ENCODE assay signal across 18 cellular contexts in genomic region chr17:42463976-42464400, GRCh38. TPM values are rescaled to one million over a fixed set of nuclear protein-coding genes. Genes with fewer than 3 reads are reported as not detected.
A peak's percentile ranks its signal among the peaks of the same experiment; 100 is the strongest.
DNase-seq lines count a peak whose midpoint lies in the region; ATAC-seq, FAIRE-seq and TF ChIP-seq lines count a peak whose summit lies in the region.
"Had no signal": no experiment of that assay in that cellular context is flagged by ENCODE, and none has a peak within 500 bp of the region (broad histone marks: within the 10 kb centered on the region; RNA-seq: fewer than 3 reads in every experiment).

No MANE protein-coding gene starts in this region.

- ATAC-seq in psoas muscle (no peak), GM21786 (IDR thresholded peaks at IDR 0.05; ENCODE audit: unreplicated experiment) (no peak), upper lobe of right lung (no peak)

- peaks cover 35% of the 10 kb centered on the region for H4K20me1 ChIP-seq in astrocyte (ENCODE audit: insufficient read depth, low read length)

- H3K4me3 ChIP-seq in astrocyte (ENCODE audit: insufficient read depth, low read depth, low read length) (no peak overlapping the region), psoas muscle (peak overlapping the region; percentile 31), upper lobe of right lung (no peak overlapping the region)

- H3K79me2 ChIP-seq in astrocyte (ENCODE audit: insufficient read depth, low read length) = peaks cover 27% of the 10 kb centered on the region

- no peaks in the 10 kb centered on the region for H3K27me3 Mint-ChIP-seq in Calu3 (ENCODE audit: unreplicated experiment)
- no peaks in the 10 kb centered on the region for H3K27me3 Mint-ChIP-seq in astrocyte (ENCODE audit: low read depth, unreplicated experiment)

- DNase-seq in Calu3 (peak; percentile 44), astrocyte (ENCODE audit: low read depth) (no peak), left kidney (ENCODE audit: low read depth, low spot score) (peak; percentile 10), psoas muscle (no peak), GDM1 (lab: John Stamatoyannopoulos, UW) (no peak), upper lobe of right lung (no peak), posterior cingulate gyrus (no peak)
- DNase-seq: AML-193; CD4-positive, CD25-positive, alpha-beta regulatory T cell; DMS79 treated with DMSO at 0.1 percent for 48 hours; HFFc6; NCI-H1048; NCI-H345; NCI-H69 had no signal

- H3K4me3 Mint-ChIP-seq in Calu3 (ENCODE audit: low read depth, unreplicated experiment) (peak overlapping the region; percentile 20), astrocyte (ENCODE audit: unreplicated experiment) (peak overlapping the region; percentile 30)
- H3K4me3 Mint-ChIP-seq: CD4-positive, CD25-positive, alpha-beta regulatory T cell; HFFc6 had no signal

- H3K27ac Mint-ChIP-seq in Calu3 (ENCODE audit: unreplicated experiment) (peak overlapping the region; percentile 55), astrocyte (ENCODE audit: unreplicated experiment) (peak overlapping the region; percentile 34)
- H3K27ac Mint-ChIP-seq: CD4-positive, CD25-positive, alpha-beta regulatory T cell; HFFc6 had no signal

- intact Hi-C loops in Calu3 (cut with micrococcal nuclease; ENCODE audit: unreplicated experiment) = no loop called here
- intact Hi-C loops in psoas muscle (cut with DNase I) = no loop called here
- intact Hi-C loops in upper lobe of right lung (cut with DNase I) = no loop called here
- intact Hi-C loops in posterior cingulate gyrus (cut with DNase I) = loop anchor here (10.0 kb wide), 1 partner anchor 51 kb away; no protein-coding TSS in a partner anchor

- H3K27me3 ChIP-seq in astrocyte (ENCODE audit: insufficient read depth, low read length) = no peaks in the 10 kb centered on the region
- no peaks in the 10 kb centered on the region for H3K27me3 ChIP-seq in psoas muscle (ENCODE audit: insufficient read depth in 3 of 3, low read length in 2 of 3)
- no peaks in the 10 kb centered on the region for H3K27me3 ChIP-seq in upper lobe of right lung

- no peak overlapping the region for H3K9ac ChIP-seq in astrocyte (ENCODE audit: low read length)

- FAIRE-seq in astrocyte (lab: Jason Lieb, UNC) = no peak
- FAIRE-seq: D721Med, G401.6, H1 had no signal

- peaks cover 13% of the 10 kb centered on the region for H3K36me3 ChIP-seq in astrocyte (ENCODE audit: insufficient read depth, low read length)
- peaks cover 7 to 83% of the 10 kb centered on the region in 2 donors for H3K36me3 ChIP-seq in psoas muscle (ENCODE audit: insufficient read depth in 1 of 2, low read depth in 1 of 2)
- peaks cover 69% of the 10 kb centered on the region for H3K36me3 ChIP-seq in upper lobe of right lung

- H3K4me1 ChIP-seq in astrocyte (ENCODE audit: insufficient read depth, low read length) (peaks cover 14% of the 10 kb centered on the region), psoas muscle (peaks cover 35% of the 10 kb centered on the region), upper lobe of right lung (peaks cover 17% of the 10 kb centered on the region)

- CTCF ChIA-PET in Calu3 (lab: Charles Lee) = interaction anchor here (0.7 to 1.8 kb wide), 2 partner anchors 17 to 55 kb away, joined by 3 to 5 read pairs; no protein-coding TSS in a partner anchor

- TF ChIP-seq CTCF in Calu3 (IDR thresholded peaks at IDR 0.05; ENCODE audit: unreplicated experiment) (no peak), astrocyte (IDR thresholded peaks at IDR 0.05; ENCODE audit: insufficient read depth, low read depth, low read length) (no peak), psoas muscle (IDR thresholded peaks at IDR 0.05) (no peak), upper lobe of right lung (IDR thresholded peaks at IDR 0.05) (no peak)

- no peak overlapping the region for H3K4me2 ChIP-seq in astrocyte (ENCODE audit: low read length)

- WGBS in psoas muscle, 3 donors = 73 to 78% (median 73%) methylated on average over 4 of the region's 4 CpGs

- H2AFZ ChIP-seq in astrocyte (ENCODE audit: low read depth, low read length) = no peak overlapping the region

- H3K9me3 Mint-ChIP-seq in Calu3 (ENCODE audit: low read depth, unreplicated experiment) (no peaks in the 10 kb centered on the region), astrocyte (ENCODE audit: unreplicated experiment) (no peaks in the 10 kb centered on the region)
- H3K9me3 Mint-ChIP-seq: CD4-positive, CD25-positive, alpha-beta regulatory T cell; HFFc6 had no signal

- no TSS peak for BruUV-seq in Calu3 (replicated peaks; lab: Mats Ljungman, UMichigan)

- H3K4me1 Mint-ChIP-seq in Calu3 (ENCODE audit: low read depth, unreplicated experiment) (peaks cover 45% of the 10 kb centered on the region), astrocyte (ENCODE audit: low read depth, unreplicated experiment) (peaks cover 21% of the 10 kb centered on the region)

- H3K27ac ChIP-seq in astrocyte (ENCODE audit: low read depth, low read length) (no peak overlapping the region), psoas muscle (peak overlapping the region; percentile 96), upper lobe of right lung (no peak overlapping the region)

- H3K9me3 ChIP-seq in astrocyte (ENCODE audit: insufficient read depth, low read depth, low read length) (no peaks in the 10 kb centered on the region), psoas muscle (no peaks in the 10 kb centered on the region), upper lobe of right lung (no peaks in the 10 kb centered on the region)

- H3K36me3 Mint-ChIP-seq in Calu3 (ENCODE audit: insufficient read depth, unreplicated experiment) = peaks cover 70% of the 10 kb centered on the region
- H3K36me3 Mint-ChIP-seq in astrocyte (ENCODE audit: low read depth, unreplicated experiment) = peaks cover 4% of the 10 kb centered on the region

RNA-seq across cellular contexts. Expression of gene ATP6V0A1, which starts 5.3 kb away (rescaled TPM):
- total RNA-seq in Calu3 (2022) = 140 and 141 TPM in 2 replicates
- total RNA-seq in astrocyte = 75.8 and 78.6 TPM in 2 replicates
- 100 to 1,000 TPM in 2 of 4 donors, 10 to 100 TPM in 2; 41.1 to 116 (median 89.6) TPM for total RNA-seq in psoas muscle
- polyA plus RNA-seq in psoas muscle = 10 to 100 TPM; 51.7 to 62.7 (median 61.0) TPM
- 109 TPM for total RNA-seq in upper lobe of right lung

RNA-seq across cellular contexts. Expression of gene CAVIN1, which starts 40.9 kb away (rescaled TPM):
- 4.0 and 6.7 TPM in 2 replicates for total RNA-seq in Calu3 (2022)
- 602 and 644 TPM in 2 replicates for total RNA-seq in astrocyte
- total RNA-seq in psoas muscle = 100 to 1,000 TPM; 109 to 151 (median 128) TPM
- polyA plus RNA-seq in psoas muscle = 10 to 100 TPM; 69.5 to 92.6 (median 92.0) TPM
- total RNA-seq in upper lobe of right lung = 342 TPM

Comparison
In these comparisons a context has a peak if more than half of its experiments do, and no peak if none do; other contexts are left out.
1. DNase-seq: peak in Calu3 (single experiment) and left kidney (single experiment); none in astrocyte (single experiment), psoas muscle (0 of 2), GDM1 (single experiment), upper lobe of right lung (single experiment) and posterior cingulate gyrus (0 of 10).
2. RNA of gene CAVIN1, which starts 40.9 kb away (total RNA-seq): 602 to 644 TPM in astrocyte, 342 TPM in upper lobe of right lung (single experiment) and 109 to 151 TPM in psoas muscle; 4.0 to 6.7 TPM in Calu3; every median in the first group is over 10 times any median in the second.